ENCODE assay signal across 1 cellular context in the genomic region with DNA sequence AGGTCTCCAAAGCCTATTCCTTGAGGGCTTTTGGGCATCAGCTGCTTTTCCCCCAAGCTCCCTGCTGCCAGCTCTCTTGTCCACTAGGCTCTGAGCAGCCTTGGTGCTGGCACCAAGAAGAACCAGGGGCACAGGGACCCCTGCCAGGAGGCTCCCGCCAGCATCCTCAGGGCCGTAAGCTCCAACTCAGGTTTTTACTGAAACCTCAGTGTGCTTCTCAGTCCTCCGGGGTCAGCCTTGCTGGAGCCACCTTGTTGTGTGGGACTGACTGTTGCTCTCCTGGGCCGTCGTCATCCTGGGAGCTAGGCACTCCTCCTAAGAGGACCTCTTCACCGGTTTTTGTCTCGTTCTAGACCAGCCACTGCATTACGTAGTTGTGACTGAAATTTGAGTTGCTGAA.
TF ChIP-seq lines count a peak whose summit lies in the region.

No MANE protein-coding gene starts in this region.

TF ChIP-seq in H1, 55 proteins besides CTCF, POLR2A, EP300 and RAD21:
- TF ChIP-seq EGR1 (IDR thresholded peaks at IDR 0.05; ENCODE audit: borderline replicate concordance, low read depth, low read length) = no peak
- no peak for TF ChIP-seq EZH2 (IDR thresholded peaks at IDR 0.05; ENCODE audit: low read depth, low read length, severe bottlenecking)
- TF ChIP-seq RNF2 (IDR thresholded peaks at IDR 0.05; ENCODE audit: borderline replicate concordance, low read depth, low read length, missing control alignments, poor library complexity, severe bottlenecking) = no peak
- TF ChIP-seq POLR2AphosphoS5 (IDR thresholded peaks at IDR 0.05; ENCODE audit: low read depth, low read length) = no peak
- TF ChIP-seq CHD1 (IDR thresholded peaks at IDR 0.05; ENCODE audit: low read depth, low read length) = no peak
